Comparison of ENCODE assay signal across 17 cellular contexts in the genomic region with DNA sequence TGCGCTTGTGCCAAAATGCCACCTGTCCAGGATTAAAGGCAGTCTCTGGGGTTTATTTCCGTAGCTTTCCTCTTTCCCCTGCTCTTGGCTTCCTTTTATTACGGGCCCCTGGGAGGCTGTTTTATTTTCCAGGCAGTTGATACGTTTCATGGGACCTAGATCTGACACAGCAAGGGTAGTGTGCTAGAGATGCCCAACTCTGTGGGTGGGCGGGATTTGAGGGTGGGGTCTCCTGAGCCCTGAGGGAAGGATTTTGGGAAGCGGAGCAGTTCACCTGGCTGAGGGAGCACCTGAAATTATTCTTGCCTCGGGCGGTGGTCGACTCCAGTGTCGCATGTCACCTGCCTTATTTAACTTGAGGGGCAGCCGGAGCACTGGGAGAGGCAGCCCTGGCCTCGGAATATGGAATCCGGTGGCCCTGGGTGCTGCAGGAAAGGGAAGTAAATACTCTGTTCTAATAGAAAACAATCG. TPM values are rescaled to one million over a fixed set of nuclear protein-coding genes. Genes with fewer than 3 reads are reported as not detected.
DNase-seq lines count a peak whose midpoint lies in the region; ATAC-seq and TF ChIP-seq lines count a peak whose summit lies in the region.
"Had no signal": no experiment of that assay in that cellular context is flagged by ENCODE, and none has a peak within 500 bp of the region (broad histone marks: within the 10 kb centered on the region; RNA-seq: fewer than 3 reads in every experiment).

No MANE protein-coding gene starts in this region.

- peaks cover 16% of the 10 kb centered on the region for H3K4me1 Mint-ChIP-seq in activated T-cell treated with anti-CD3 and anti-CD28 coated beads, Interleukin-2, amount 50 U/mL, for 4 hours (ENCODE audit: low read depth)

- ATAC-seq in activated T-cell treated with anti-CD3 and anti-CD28 coated beads, Interleukin-2, amount 50 U/mL, for 4 hours, result no peak
- no peak for ATAC-seq in HG02678 (IDR thresholded peaks at IDR 0.05; ENCODE audit: unreplicated experiment)
- ATAC-seq: gastrocnemius medialis had no signal

- intact Hi-C loops in OCI-LY7 (cut with micrococcal nuclease; ENCODE audit: unreplicated experiment), result no loop called here

- H3K9me3 ChIP-seq in endocrine pancreas (ENCODE audit: control insufficient read depth, low read length) (no peaks in the 10 kb centered on the region), OCI-LY7 (ENCODE audit: low read length) (no peaks in the 10 kb centered on the region)
- H3K9me3 ChIP-seq: gastrocnemius medialis had no signal

- H3K27me3 ChIP-seq in endocrine pancreas (ENCODE audit: control insufficient read depth, insufficient read depth, low read length), result no peaks in the 10 kb centered on the region

- DNase-seq in activated T-cell treated with anti-CD3 and anti-CD28 coated beads, Interleukin-2, amount 50 U/mL, for 4 hours, result no peak
- no peak for DNase-seq in activated T-cell treated with anti-CD3 and anti-CD28 coated beads, Interleukin-2, amount 50 U/mL, for 1 hour
- DNase-seq in NCI-H748 (lab: John Stamatoyannopoulos, UW; ENCODE audit: unreplicated experiment) (peak; percentile 85), retina (peak; percentile 24), OCI-LY7 (ENCODE audit: low spot score) (no peak), NCI-H187 (lab: John Stamatoyannopoulos, UW) (no peak)
- DNase-seq: AML-193; brain microvascular endothelial cell; effector memory CD4-positive, alpha-beta T cell; gastrocnemius medialis; IMR-90; NCI-H1436; Right ventricle myocardium superior; stimulated activated CD4-positive, alpha-beta T cell treated with anti-CD3 and anti-CD28 coated beads, Interleukin-1b, Interleukin-23, amount 100 ng/mL, for 48 hours had no signal

- H2AFZ ChIP-seq in OCI-LY7 (ENCODE audit: low read length), result no peak overlapping the region

- H3K27me3 Mint-ChIP-seq in activated T-cell treated with anti-CD3 and anti-CD28 coated beads, Interleukin-2, amount 50 U/mL, for 4 hours (ENCODE audit: low read depth), result peaks cover 78% of the 10 kb centered on the region

- no peak overlapping the region for H3K27ac ChIP-seq in OCI-LY7 (ENCODE audit: low read depth, low read length, poor library complexity, severe bottlenecking)
- H3K27ac ChIP-seq: brain microvascular endothelial cell, gastrocnemius medialis had no signal

- H3K9me3 Mint-ChIP-seq in activated T-cell treated with anti-CD3 and anti-CD28 coated beads, Interleukin-2, amount 50 U/mL, for 4 hours, result no peaks in the 10 kb centered on the region

- CTCF ChIA-PET in OCI-LY7 (lab: Charles Lee; ENCODE audit: unreplicated experiment), result no interaction called here

- no TSS peak for BruUV-seq in OCI-LY7 (replicated peaks; lab: Mats Ljungman, UMichigan)

- TF ChIP-seq CTCF in OCI-LY7 (conservative IDR thresholded peaks at IDR 0.05; ENCODE audit: low read length), result no peak

- H3K4me3 ChIP-seq in endocrine pancreas (ENCODE audit: control insufficient read depth, insufficient read depth, low read length) (peak overlapping the region; percentile 53), OCI-LY7 (ENCODE audit: low read depth, low read length, poor library complexity, severe bottlenecking) (no peak overlapping the region)

- POLR2A ChIA-PET in OCI-LY7 (lab: Charles Lee), result no interaction called here

- no peak overlapping the region for H3K4me2 ChIP-seq in OCI-LY7 (ENCODE audit: low read length)

- no peaks in the 10 kb centered on the region for H4K20me1 ChIP-seq in OCI-LY7 (ENCODE audit: insufficient read depth, low read length)

- H3K79me2 ChIP-seq in OCI-LY7 (ENCODE audit: insufficient read depth, low read depth, low read length), result no peaks in the 10 kb centered on the region

- H3K36me3 ChIP-seq in endocrine pancreas (ENCODE audit: control insufficient read depth, insufficient read depth, low read length) (peaks cover 4% of the 10 kb centered on the region), OCI-LY7 (ENCODE audit: insufficient read depth, low read length) (no peaks in the 10 kb centered on the region)
- H3K36me3 ChIP-seq: brain microvascular endothelial cell, gastrocnemius medialis had no signal

- H3K4me1 ChIP-seq in endocrine pancreas (ENCODE audit: control insufficient read depth, insufficient read depth, low read length) (peaks cover 15% of the 10 kb centered on the region), OCI-LY7 (ENCODE audit: insufficient read depth, low read length, poor library complexity, severe bottlenecking) (no peaks in the 10 kb centered on the region)

- peak overlapping the region; percentile 80 for H3K9ac ChIP-seq in endocrine pancreas (ENCODE audit: control insufficient read depth, insufficient read depth, low read length)

- H3K36me3 Mint-ChIP-seq in activated T-cell treated with anti-CD3 and anti-CD28 coated beads, Interleukin-2, amount 50 U/mL, for 4 hours (ENCODE audit: insufficient read depth), result no peaks in the 10 kb centered on the region

- H3K4me3 Mint-ChIP-seq in activated T-cell treated with anti-CD3 and anti-CD28 coated beads, Interleukin-2, amount 50 U/mL, for 4 hours, result peak overlapping the region; percentile 27

- no peaks in the 10 kb centered on the region for H3K9me2 ChIP-seq in OCI-LY7 (ENCODE audit: insufficient read depth, low read length)

RNA-seq across cellular contexts. Expression of gene NKX2-2, which starts 9.6 kb away (rescaled TPM):
- total RNA-seq in activated T-cell treated with anti-CD3 and anti-CD28 coated beads, Interleukin-2, amount 50 U/mL, for 4 hours, result not detected
- total RNA-seq in OCI-LY7 (2014; rRNA removed; shearing (Covaris generic)), result not detected in 2 replicates
- not detected in 2 replicates for total RNA-seq in OCI-LY7 (2022)
- total RNA-seq: gastrocnemius medialis, IMR-90, renal cortical epithelial cell, Right ventricle myocardium superior had no signal

Comparison
In these comparisons a context has a peak if more than half of its experiments do, and no peak if none do; other contexts are left out.
1. DNase-seq: peak in NCI-H748 (single experiment) and retina (single experiment); none in activated T-cell treated with anti-CD3 and anti-CD28 coated beads, Interleukin-2, amount 50 U/mL, for 4 hours (single experiment), activated T-cell treated with anti-CD3 and anti-CD28 coated beads, Interleukin-2, amount 50 U/mL, for 1 hour (single experiment), OCI-LY7 (single experiment) and NCI-H187 (0 of 2).